ENCODE assay signal across 8 cellular contexts in the genomic region with DNA sequence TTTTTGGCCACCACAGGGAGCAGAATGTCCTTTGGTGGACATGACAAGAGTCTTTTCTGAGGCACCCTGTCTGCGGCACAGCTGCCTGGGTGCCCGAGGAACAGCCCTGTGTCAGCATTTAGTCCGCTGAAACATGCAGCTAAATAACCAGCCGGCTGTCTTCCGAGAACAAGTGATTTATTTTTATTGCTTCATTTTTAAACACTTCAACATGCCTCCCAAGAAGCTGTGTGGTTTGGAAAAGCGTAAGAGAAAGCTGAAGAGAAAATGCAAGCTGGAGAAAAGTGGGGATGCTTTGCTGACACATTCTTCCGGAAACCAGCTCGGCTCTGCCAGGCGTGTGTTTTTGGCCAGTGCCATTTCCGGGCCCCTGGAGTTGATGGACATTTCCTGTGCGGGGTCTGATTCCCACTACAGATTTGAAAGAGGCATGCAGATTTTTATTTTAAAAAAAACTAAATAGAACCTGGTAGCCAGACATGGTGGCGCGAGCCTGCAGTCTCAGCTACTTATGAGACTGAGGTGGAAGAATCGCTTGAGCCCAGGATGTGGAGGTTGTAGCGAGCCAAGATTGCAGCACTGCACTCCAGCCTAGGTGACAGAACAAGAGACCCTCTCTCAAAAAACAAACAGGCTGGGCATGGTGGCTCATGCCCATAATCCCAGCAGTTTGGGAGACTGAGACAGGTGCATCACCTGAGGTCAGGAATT.
DNase-seq lines count a peak whose midpoint lies in the region; ATAC-seq and TF ChIP-seq lines count a peak whose summit lies in the region.

No MANE protein-coding gene starts in this region.

- TF ChIP-seq EP300 in upper lobe of left lung (IDR thresholded peaks at IDR 0.05) = no peak

- H3K9me3 ChIP-seq in mononuclear cell (ENCODE audit: low read depth, low read length) (no peaks in the 10 kb centered on the region), upper lobe of left lung (no peaks in the 10 kb centered on the region)

- peak overlapping the region; percentile 62 to 82 (median 77) for H3K27ac ChIP-seq in upper lobe of left lung

- peak; percentile 5 to 73 for ATAC-seq in upper lobe of left lung (ENCODE audit: low FRiP score in 2 of 2)

- no peaks in the 10 kb centered on the region for H3K36me3 ChIP-seq in upper lobe of left lung

- no peak for TF ChIP-seq POLR2A in upper lobe of left lung (IDR thresholded peaks at IDR 0.05)

- peaks cover 13% of the 10 kb centered on the region for H3K4me1 ChIP-seq in mononuclear cell (ENCODE audit: insufficient read depth, low read length)
- H3K4me1 ChIP-seq in upper lobe of left lung = peaks cover 17 to 21% (median 20%) of the 10 kb centered on the region in 4 donors

- peaks cover 27% of the 10 kb centered on the region for H3K4me1 Mint-ChIP-seq in CD14-positive monocyte

- H3K27me3 Mint-ChIP-seq in CD14-positive monocyte (ENCODE audit: low read depth in 3 of 3) = peaks cover 3 to 10% (median 6%) of the 10 kb centered on the region in 3 donors

- H3K27me3 ChIP-seq in mononuclear cell (ENCODE audit: insufficient read depth, low read length) (no peaks in the 10 kb centered on the region), upper lobe of left lung (no peaks in the 10 kb centered on the region)

- no peak for DNase-seq in CD14-positive monocyte (ENCODE audit: low spot score)
- peak; percentile 82 for DNase-seq in NCI-H226
- DNase-seq in cardiac fibroblast (ENCODE audit: low read depth in 2 of 2) = peak; percentile 76 to 94
- DNase-seq in upper lobe of left lung = no peak
- DNase-seq in NCI-H446 (lab: John Stamatoyannopoulos, UW) = no peak
- DNase-seq in DMS114 treated with DMSO at 0.1 percent for 48 hours (lab: John Stamatoyannopoulos, UW; ENCODE audit: unreplicated experiment) = no peak
- no peak for DNase-seq in DMS 273 treated with DMSO at 0.1 percent for 48 hours (lab: John Stamatoyannopoulos, UW)

- 13 to 26% methylated on average over 15 of the region's 15 CpGs for WGBS in upper lobe of left lung, 2 donors

- H3K27ac Mint-ChIP-seq in CD14-positive monocyte = peak overlapping the region in 6 of 7 donors; percentile 60 to 68 (median 62)

- peak overlapping the region; percentile 86 to 96 for H3K4me3 Mint-ChIP-seq in CD14-positive monocyte

- intact Hi-C loops in CD14-positive monocyte (cut with micrococcal nuclease) = no loop called here

- TF ChIP-seq CTCF in CD14-positive monocyte (IDR thresholded peaks at IDR 0.05) (no peak), cardiac fibroblast (IDR thresholded peaks at IDR 0.05; ENCODE audit: low read depth, low read length) (no peak), upper lobe of left lung (IDR thresholded peaks at IDR 0.05) (no peak)

- H3K9me3 Mint-ChIP-seq in CD14-positive monocyte = peaks cover 4 to 9% (median 8%) of the 10 kb centered on the region in 7 donors

- no peaks in the 10 kb centered on the region for H3K36me3 Mint-ChIP-seq in CD14-positive monocyte

- peak overlapping the region in 1 of 2 donors; percentile 1 for H3K4me3 ChIP-seq in cardiac fibroblast (replicated peaks in 1 of 2; ENCODE audit: low read depth in 2 of 2, low read length in 2 of 2)
- peak overlapping the region; percentile 21 for H3K4me3 ChIP-seq in mononuclear cell (ENCODE audit: low read length)
- H3K4me3 ChIP-seq in upper lobe of left lung = peak overlapping the region in 3 of 4 donors; percentile 12 to 31 (median 19)

Comparison
In these comparisons a context has a peak if more than half of its experiments do, and no peak if none do; other contexts are left out.
1. DNase-seq: peak in NCI-H226 (single experiment) and cardiac fibroblast (2 of 2); none in CD14-positive monocyte (single experiment), upper lobe of left lung (0 of 2), NCI-H446 (0 of 2), DMS114 treated with DMSO at 0.1 percent for 48 hours (single experiment) and DMS 273 treated with DMSO at 0.1 percent for 48 hours (single experiment).